23 cellular contexts compared by ENCODE assay signal in genomic region chr20:32808438-32808837, GRCh38. TPM values are rescaled to one million over a fixed set of nuclear protein-coding genes. Genes with fewer than 3 reads are reported as not detected.
"Had no signal": no experiment of that assay in that cellular context is flagged by ENCODE, and none has a peak within 500 bp of the region (broad histone marks: within the 10 kb centered on the region; RNA-seq: fewer than 3 reads in every experiment).

No MANE protein-coding gene starts in this region.

- H3K36me3 Mint-ChIP-seq: activated naive CD4-positive, alpha-beta T cell treated with anti-CD3 and anti-CD28 coated beads, Interleukin-2, amount 10 ng/mL, durations not matched to agents 7 days and 5 days; naive B cell; stimulated activated naive B cell treated with anti-CD40 and anti-IgM and Interleukin-4, amounts not matched to agents 10 μg/mL and 1 μg/mL and 100 μg/mL, for 72 hours had no signal

- DNase-seq: activated CD4-positive, alpha-beta T cell treated with anti-CD3 and anti-CD28 coated beads for 4 hours; activated CD4-positive, alpha-beta T cell treated with anti-CD3 and anti-CD28 coated beads, Interleukin-2, amount 50 U/mL, for 48 hours; activated CD4-positive, CD25-positive, alpha-beta regulatory T cell; activated CD8-positive, alpha-beta memory T cell treated with anti-CD3 and anti-CD28 coated beads, Interleukin-2, amount 50 U/mL, for 48 hours; activated effector memory CD4-positive, alpha-beta T cell treated with anti-CD3 and anti-CD28 coated beads, Interleukin-2, amount 50 U/mL, for 16 hours; activated naive CD4-positive, alpha-beta T cell treated with anti-CD3 and anti-CD28 coated beads, Interleukin-2, amount 10 ng/mL, durations not matched to agents 7 days and 5 days; activated T-cell treated with anti-CD3 and anti-CD28 coated beads, Interleukin-2, amount 50 U/mL, for 72 hours; amygdala; cortex of kidney; foreskin keratinocyte; kidney; lower lobe of right lung; naive B cell; stimulated activated CD4-positive, alpha-beta T cell treated with anti-CD3 and anti-CD28 coated beads, Interleukin-2, amount 100 ng/mL, for 48 hours; stimulated activated CD8-positive, alpha-beta memory T cell treated with anti-CD3 and anti-CD28 coated beads, Interleukin-4, amount 100 ng/mL, for 48 hours; stimulated activated naive B cell treated with anti-CD40 and anti-IgM and Interleukin-4, amounts not matched to agents 10 μg/mL and 1 μg/mL and 100 μg/mL, for 72 hours had no signal

- H3K27me3 ChIP-seq: foreskin keratinocyte, vagina had no signal

- H3K4me3 ChIP-seq: lower lobe of right lung, thoracic aorta, vagina had no signal

- H3K4me1 ChIP-seq: lower lobe of right lung, vagina had no signal

- H3K9me3 Mint-ChIP-seq: activated naive CD4-positive, alpha-beta T cell treated with anti-CD3 and anti-CD28 coated beads, Interleukin-2, amount 10 ng/mL, durations not matched to agents 7 days and 5 days; activated T-cell treated with anti-CD3 and anti-CD28 coated beads, Interleukin-2, amount 50 U/mL, for 72 hours; naive B cell; stimulated activated naive B cell treated with anti-CD40 and anti-IgM and Interleukin-4, amounts not matched to agents 10 μg/mL and 1 μg/mL and 100 μg/mL, for 72 hours; type B pancreatic cell had no signal

- FAIRE-seq: kidney had no signal

- H3K4me3 Mint-ChIP-seq: activated naive CD4-positive, alpha-beta T cell treated with anti-CD3 and anti-CD28 coated beads, Interleukin-2, amount 10 ng/mL, durations not matched to agents 7 days and 5 days; activated T-cell treated with anti-CD3 and anti-CD28 coated beads, Interleukin-2, amount 50 U/mL, for 72 hours; naive B cell; stimulated activated naive B cell treated with anti-CD40 and anti-IgM and Interleukin-4, amounts not matched to agents 10 μg/mL and 1 μg/mL and 100 μg/mL, for 72 hours; type B pancreatic cell had no signal

- H3K27ac Mint-ChIP-seq: activated naive CD4-positive, alpha-beta T cell treated with anti-CD3 and anti-CD28 coated beads, Interleukin-2, amount 10 ng/mL, durations not matched to agents 7 days and 5 days; activated T-cell treated with anti-CD3 and anti-CD28 coated beads, Interleukin-2, amount 50 U/mL, for 72 hours; naive B cell; progenitor cell of endocrine pancreas; stimulated activated naive B cell treated with anti-CD40 and anti-IgM and Interleukin-4, amounts not matched to agents 10 μg/mL and 1 μg/mL and 100 μg/mL, for 72 hours; type B pancreatic cell had no signal

- H3K4me1 Mint-ChIP-seq: activated naive CD4-positive, alpha-beta T cell treated with anti-CD3 and anti-CD28 coated beads, Interleukin-2, amount 10 ng/mL, durations not matched to agents 7 days and 5 days; naive B cell; stimulated activated naive B cell treated with anti-CD40 and anti-IgM and Interleukin-4, amounts not matched to agents 10 μg/mL and 1 μg/mL and 100 μg/mL, for 72 hours had no signal

- H3K9me3 ChIP-seq: lower lobe of right lung, thoracic aorta, vagina had no signal

- H3K27me3 Mint-ChIP-seq: naive B cell; progenitor cell of endocrine pancreas; stimulated activated naive B cell treated with anti-CD40 and anti-IgM and Interleukin-4, amounts not matched to agents 10 μg/mL and 1 μg/mL and 100 μg/mL, for 72 hours; type B pancreatic cell had no signal

- ATAC-seq: activated T-cell treated with anti-CD3 and anti-CD28 coated beads, Interleukin-2, amount 50 U/mL, for 72 hours; foreskin keratinocyte; lower lobe of right lung; stimulated activated naive B cell treated with anti-CD40 and anti-IgM and Interleukin-4, amounts not matched to agents 10 μg/mL and 1 μg/mL and 100 μg/mL, for 72 hours had no signal

- H3K27ac ChIP-seq: epithelial cell of prostate, foreskin keratinocyte, lower lobe of right lung, thoracic aorta, vagina had no signal

- H3K36me3 ChIP-seq: lower lobe of right lung, thoracic aorta, vagina had no signal

RNA-seq across cellular contexts. Expression of gene EFCAB8, which starts 50.3 kb away (rescaled TPM):
- total RNA-seq: cerebellum, foreskin keratinocyte, glomerular endothelial cell, vagina had no signal
- polyA plus RNA-seq: foreskin keratinocyte had no signal
